Comparison of ENCODE assay signal across 21 cellular contexts in the genomic region with DNA sequence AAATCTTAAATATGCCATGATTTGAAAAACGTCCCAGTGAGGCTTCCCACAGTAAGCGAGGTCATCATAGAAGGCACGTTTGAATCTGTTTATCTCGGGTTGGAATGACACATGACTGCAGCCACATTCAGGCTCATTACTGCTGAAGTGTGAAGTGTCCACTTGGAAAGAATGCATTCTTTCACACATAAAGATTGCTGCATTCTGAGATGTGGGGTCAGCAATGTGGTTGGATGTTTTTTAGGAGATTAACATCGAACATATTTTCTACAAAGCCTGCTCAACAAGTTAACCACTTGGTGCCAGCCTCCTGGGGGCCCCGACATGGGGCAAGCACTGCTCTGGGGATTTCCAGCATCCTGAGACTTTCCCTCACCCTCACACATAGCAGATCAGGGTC.
DNase-seq lines count a peak whose midpoint lies in the region; ATAC-seq and TF ChIP-seq lines count a peak whose summit lies in the region.
"Had no signal": no experiment of that assay in that cellular context is flagged by ENCODE, and none has a peak within 500 bp of the region (broad histone marks: within the 10 kb centered on the region; RNA-seq: fewer than 3 reads in every experiment).

No MANE protein-coding gene starts in this region.

- dilution Hi-C loops in mammary epithelial cell (cut with HindIII; ENCODE audit: low sequenced_read_pairs) = no loop called here

- no peak overlapping the region for H2AFZ ChIP-seq in mammary epithelial cell (ENCODE audit: low read depth, low read length)
- no peak overlapping the region for H2AFZ ChIP-seq in smooth muscle cell (ENCODE audit: low read depth)

- DNase-seq in mammary epithelial cell = peak; percentile 2
- DNase-seq in breast epithelium (ENCODE audit: low spot score in 2 of 2) = no peak
- DNase-seq in OCI-M1 (lab: John Stamatoyannopoulos, UW) = peak; percentile 32
- peak; percentile 79 for DNase-seq in glomerular visceral epithelial cell (ENCODE audit: extremely low spot score)
- DNase-seq in smooth muscle cell (lab: John Stamatoyannopoulos, UW; ENCODE audit: unreplicated experiment) = no peak
- DNase-seq in stimulated activated CD4-positive, alpha-beta T cell treated with anti-CD3 and anti-CD28 coated beads, Interleukin-4, amount 100 ng/mL, for 4 hours = no peak
- DNase-seq in NCI-H1092 (lab: John Stamatoyannopoulos, UW) = no peak
- DNase-seq: ACHN; activated naive CD4-positive, alpha-beta T cell treated with anti-CD3 and anti-CD28 coated beads for 36 hours; amygdala; Caco-2; EL; H9; heart right ventricle; NCI-H526; stimulated activated naive CD8-positive, alpha-beta T cell treated with anti-CD3 and anti-CD28 coated beads, Interleukin-15, amount 100 ng/mL, for 72 hours; thyroid gland had no signal

- H3K9me3 ChIP-seq in mammary epithelial cell (replicated peaks; ENCODE audit: insufficient read depth, low read length) (no peaks in the 10 kb centered on the region), breast epithelium (no peaks in the 10 kb centered on the region), smooth muscle cell (replicated peaks; ENCODE audit: low read depth) (no peaks in the 10 kb centered on the region)
- H3K9me3 ChIP-seq: BLaER1 treated with 17β-estradiol and CSF1 and Interleukin-3, amounts not matched to agents 10 nM and 100 nM; Caco-2; heart right ventricle; right atrium auricular region; thyroid gland had no signal

- no peaks in the 10 kb centered on the region for H4K20me1 ChIP-seq in mammary epithelial cell (ENCODE audit: insufficient read depth, low read length)
- peaks cover 8% of the 10 kb centered on the region for H4K20me1 ChIP-seq in smooth muscle cell (ENCODE audit: low read depth)
- H4K20me1 ChIP-seq: BLaER1 treated with 17β-estradiol and CSF1 and Interleukin-3, amounts not matched to agents 10 nM and 100 nM had no signal

- in situ Hi-C loops in mammary epithelial cell (cut with MboI; ENCODE audit: low sequenced_read_pairs in 2 of 2) = no loop called here

- no TSS peak for BruUV-seq in mammary epithelial cell (replicated peaks; lab: Mats Ljungman, UMichigan)

- H3F3A ChIP-seq in smooth muscle cell (ENCODE audit: low read depth) = no peaks in the 10 kb centered on the region

- no peak for TF ChIP-seq CTCF in mammary epithelial cell (conservative IDR thresholded peaks at IDR 0.05 in 1 of 2, IDR thresholded peaks at IDR 0.05 in 1 of 2; ENCODE audit: extremely low read depth in 1 of 2, insufficient read depth in 1 of 2, low read depth in 1 of 2, low read length in 2 of 2)
- TF ChIP-seq CTCF in breast epithelium (IDR thresholded peaks at IDR 0.05) = no peak
- TF ChIP-seq CTCF in smooth muscle cell (IDR thresholded peaks at IDR 0.05; ENCODE audit: borderline replicate concordance, insufficient read depth, poor library complexity, severe bottlenecking) = no peak

- H3K27ac ChIP-seq in mammary epithelial cell (ENCODE audit: insufficient read depth, low read depth, low read length) (no peak overlapping the region), breast epithelium (no peak overlapping the region), smooth muscle cell (ENCODE audit: low read depth) (no peak overlapping the region)
- H3K27ac ChIP-seq: BLaER1 treated with 17β-estradiol and CSF1 and Interleukin-3, amounts not matched to agents 10 nM and 100 nM; heart right ventricle; right atrium auricular region; thyroid gland had no signal

- H3K27me3 ChIP-seq in mammary epithelial cell (ENCODE audit: insufficient read depth, low read length) (peaks cover 2% of the 10 kb centered on the region), breast epithelium (no peaks in the 10 kb centered on the region), smooth muscle cell (ENCODE audit: low read depth) (no peaks in the 10 kb centered on the region)
- H3K27me3 ChIP-seq: BLaER1 treated with 17β-estradiol and CSF1 and Interleukin-3, amounts not matched to agents 10 nM and 100 nM; right atrium auricular region; thyroid gland had no signal

- H3K4me2 ChIP-seq in mammary epithelial cell (ENCODE audit: insufficient read depth, low read depth, low read length) = no peak overlapping the region
- peak overlapping the region; percentile 48 for H3K4me2 ChIP-seq in smooth muscle cell
- H3K4me2 ChIP-seq: BLaER1 treated with 17β-estradiol and CSF1 and Interleukin-3, amounts not matched to agents 10 nM and 100 nM had no signal

- intact Hi-C loops in mammary epithelial cell (cut with micrococcal nuclease) (loop anchor here (2.0 kb wide), 1 partner anchor 23 kb away; no protein-coding TSS in a partner anchor), breast epithelium (cut with DNase I; ENCODE audit: low total_unique reads) (no loop called here)

- TF ChIP-seq POLR2A in breast epithelium (IDR thresholded peaks at IDR 0.05) = no peak

- ATAC-seq in GM21390 (IDR thresholded peaks at IDR 0.05; ENCODE audit: unreplicated experiment) = no peak
- ATAC-seq: heart right ventricle; natural killer cell treated with Interleukin-12 subunit alpha and Interleukin-12 subunit beta and Interleukin-15 and Interleukin-18, amount 100 ng/mL, for 72 hours; stimulated activated naive CD8-positive, alpha-beta T cell treated with anti-CD3 and anti-CD28 coated beads, Interleukin-15, amount 100 ng/mL, for 72 hours had no signal

- no peaks in the 10 kb centered on the region for H3K36me3 ChIP-seq in mammary epithelial cell (ENCODE audit: insufficient read depth, low read length)
- no peaks in the 10 kb centered on the region for H3K36me3 ChIP-seq in breast epithelium
- no peaks in the 10 kb centered on the region for H3K36me3 ChIP-seq in smooth muscle cell (ENCODE audit: low read depth)
- H3K36me3 ChIP-seq: BLaER1 treated with 17β-estradiol and CSF1 and Interleukin-3, amounts not matched to agents 10 nM and 100 nM; heart right ventricle; right atrium auricular region; thyroid gland had no signal

- no peaks in the 10 kb centered on the region for H3K4me1 ChIP-seq in mammary epithelial cell (ENCODE audit: insufficient read depth, low read length)
- no peaks in the 10 kb centered on the region for H3K4me1 ChIP-seq in breast epithelium
- peaks cover 6% of the 10 kb centered on the region for H3K4me1 ChIP-seq in smooth muscle cell (ENCODE audit: low read depth)
- H3K4me1 ChIP-seq: Caco-2, heart right ventricle, thyroid gland had no signal

- H3K4me3 ChIP-seq in mammary epithelial cell (replicated peaks in 1 of 3; ENCODE audit: insufficient read depth in 1 of 3, low read depth in 2 of 3, low read length in 3 of 3) (no peak overlapping the region), breast epithelium (no peak overlapping the region), smooth muscle cell (no peak overlapping the region)
- H3K4me3 ChIP-seq: BLaER1 treated with 17β-estradiol and CSF1 and Interleukin-3, amounts not matched to agents 10 nM and 100 nM; heart right ventricle; right atrium auricular region; thyroid gland had no signal

- no peaks in the 10 kb centered on the region for H3K79me2 ChIP-seq in mammary epithelial cell (ENCODE audit: insufficient read depth, low read length)
- H3K79me2 ChIP-seq in smooth muscle cell (ENCODE audit: low read depth) = no peaks in the 10 kb centered on the region

- 11% methylated on average over 6 of the region's 6 CpGs for WGBS in mammary epithelial cell (ENCODE audit: low coverage, missing lambda C conversion rate)
- 19% methylated on average over 6 of the region's 6 CpGs for WGBS in smooth muscle cell (ENCODE audit: low lambda C conversion rate)

- CTCF ChIA-PET in mammary epithelial cell (lab: Charles Lee; ENCODE audit: low non-redundant PET) = no interaction called here

- H3K9ac ChIP-seq in mammary epithelial cell (ENCODE audit: insufficient read depth, low read length) (no peak overlapping the region), smooth muscle cell (ENCODE audit: low read depth) (no peak overlapping the region)
- H3K9ac ChIP-seq: BLaER1 treated with 17β-estradiol and CSF1 and Interleukin-3, amounts not matched to agents 10 nM and 100 nM had no signal

Comparison
In these comparisons a context has a peak if more than half of its experiments do, and no peak if none do; other contexts are left out.
1. DNase-seq: peak in mammary epithelial cell (single experiment), OCI-M1 (single experiment) and glomerular visceral epithelial cell (single experiment); none in breast epithelium (0 of 2), smooth muscle cell (single experiment), stimulated activated CD4-positive, alpha-beta T cell treated with anti-CD3 and anti-CD28 coated beads, Interleukin-4, amount 100 ng/mL, for 4 hours (0 of 2) and NCI-H1092 (single experiment).